8 cellular contexts compared by ENCODE assay signal in the genomic region with DNA sequence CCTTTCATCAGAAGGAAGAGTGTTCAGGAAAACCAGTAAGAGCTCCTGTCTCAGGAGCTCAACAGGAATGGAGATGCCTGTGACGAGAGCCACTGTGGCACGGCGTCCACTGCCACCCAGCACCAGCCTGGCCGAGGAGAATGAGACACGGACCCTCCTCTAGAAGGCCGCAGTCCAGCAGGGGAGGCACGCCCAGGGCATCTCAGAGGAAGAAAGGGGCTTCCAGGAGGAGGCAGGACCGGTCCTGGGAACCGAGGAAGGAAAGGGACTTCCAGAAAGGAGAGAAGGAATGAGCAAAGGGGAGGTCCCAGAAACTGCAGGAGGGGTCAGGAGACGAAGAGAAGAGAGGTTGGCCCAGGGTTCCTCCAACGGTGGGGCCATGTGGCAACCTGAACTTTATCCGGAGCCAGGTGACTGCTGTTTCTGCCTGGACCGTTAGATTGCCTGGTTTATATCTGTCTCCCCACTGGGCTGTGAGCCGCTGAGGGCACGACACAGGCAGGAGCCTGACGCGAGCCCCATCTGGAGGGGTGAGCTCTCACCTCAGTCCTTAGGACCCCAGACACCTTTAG. TPM values are rescaled to one million over a fixed set of nuclear protein-coding genes. Genes with fewer than 3 reads are reported as not detected.
DNase-seq lines count a peak whose midpoint lies in the region; ATAC-seq, FAIRE-seq and TF ChIP-seq lines count a peak whose summit lies in the region.

No MANE protein-coding gene starts in this region.

- 65% methylated on average over 17 of the region's 17 CpGs; no CpG with 5 or more reads in 1 of the 2 experiments for WGBS in H1 (ENCODE audit: extremely low coverage in 1 of 2, insufficient coverage in 1 of 2, insufficient read length in 1 of 2, insufficient replicate concordance in 2 of 2, low coverage in 1 of 2, low lambda C conversion rate in 2 of 2, missing lambda C conversion rate in 1 of 2), 2 experiments
- 25 to 27% methylated on average over 17 of the region's 17 CpGs for WGBS in pancreas, 2 donors

- no peaks in the 10 kb centered on the region for H3K79me1 ChIP-seq in H1 (ENCODE audit: low read depth, low read length)

- peak overlapping the region; percentile 35; the same call in 1 of the 2 replicates for H2BK20ac ChIP-seq in H1 (ENCODE audit: low read length)

- intact Hi-C loops in pancreas (cut with DNase I), result loop anchor here in 2 of 3 donors (10.0 kb wide), 2 partner anchors 770 to 780 kb away; a partner anchor contains a TSS

- H3K4me1 ChIP-seq in CD4-positive, CD25-positive, alpha-beta regulatory T cell (ENCODE audit: control insufficient read depth, insufficient read depth, low read length, poor library complexity, severe bottlenecking), result peaks cover 31% of the 10 kb centered on the region
- H3K4me1 ChIP-seq in OCI-LY3 (ENCODE audit: low read length), result peaks cover 11% of the 10 kb centered on the region
- peaks cover 0 to 10% (median 3%) of the 10 kb centered on the region in 4 experiments; a peak in 4 of 7 replicates for H3K4me1 ChIP-seq in H1 (replicated peaks in 1 of 4; ENCODE audit: control insufficient read depth in 3 of 4, insufficient read depth in 4 of 4, low read length in 3 of 4)
- no peaks in the 10 kb centered on the region for H3K4me1 ChIP-seq in pancreas

- H2BK120ac ChIP-seq in H1 (replicated peaks; ENCODE audit: low read depth, low read length), result no peak overlapping the region

- peak; percentile 18 to 40 for ATAC-seq in CD4-positive, CD25-positive, alpha-beta regulatory T cell (ENCODE audit: low read depth in 2 of 2)
- ATAC-seq in GM21619 (IDR thresholded peaks at IDR 0.05; ENCODE audit: unreplicated experiment) (peak; percentile 25), pancreas (peak; percentile 33 to 65 (median 52))

- H2BK12ac ChIP-seq in H1 (ENCODE audit: low read depth, low read length), result 0 out of 2 replicates have a peak overlapping the region, but pooled peaks have one; percentile 29

- no peak overlapping the region for H3K4ac ChIP-seq in H1 (replicated peaks; ENCODE audit: insufficient read length, low read depth, low read length)

- H2AFZ ChIP-seq in OCI-LY3 (ENCODE audit: low read depth, low read length) (no peak overlapping the region), H1 (ENCODE audit: low read length) (peak overlapping the region; percentile 55; the same call in 1 of the 2 replicates)

- H4K91ac ChIP-seq in H1 (replicated peaks; ENCODE audit: insufficient read length, low read length), result no peak overlapping the region

- TF ChIP-seq CTCF in OCI-LY3 (IDR thresholded peaks at IDR 0.05; ENCODE audit: low read depth, low read length), result no peak
- TF ChIP-seq CTCF in H1 (IDR thresholded peaks at IDR 0.05; ENCODE audit: control extremely low read depth in 1 of 3, insufficient read depth in 1 of 3, low read depth in 1 of 3, low read length in 3 of 3), result no peak
- TF ChIP-seq CTCF in pancreas (IDR thresholded peaks at IDR 0.05), result no peak

- no peak for TF ChIP-seq EP300 in H1 (IDR thresholded peaks at IDR 0.05; ENCODE audit: borderline replicate concordance in 1 of 2, low read depth in 2 of 2, low read length in 2 of 2)

- peaks cover 0 to 30% (median 15%) of the 10 kb centered on the region in 4 donors for H3K4me1 Mint-ChIP-seq in CD4-positive, CD25-positive, alpha-beta regulatory T cell

- no peaks in the 10 kb centered on the region for H3K36me3 ChIP-seq in CD4-positive, CD25-positive, alpha-beta regulatory T cell (ENCODE audit: control insufficient read depth, insufficient read depth, low read length)
- H3K36me3 ChIP-seq in OCI-LY3 (replicated peaks; ENCODE audit: low read depth, low read length), result no peaks in the 10 kb centered on the region
- no peaks in the 10 kb centered on the region for H3K36me3 ChIP-seq in H1 (ENCODE audit: control insufficient read depth in 2 of 4, insufficient read depth in 4 of 4, low read length in 3 of 4)
- no peaks in the 10 kb centered on the region for H3K36me3 ChIP-seq in pancreas

- CTCF ChIA-PET in H1 (lab: Charles Lee; ENCODE audit: partially characterized antibody), result interaction anchor here (0.6 to 7.5 kb wide), 48 partner anchors 8 to 702 kb away, joined by 3 to 114 read pairs (median 5); a partner anchor contains a TSS

- no peak for DNase-seq in CD4-positive, CD25-positive, alpha-beta regulatory T cell
- DNase-seq in H1 (ENCODE audit: low read depth in 1 of 2, low spot score in 2 of 2), result no peak
- peak in 2 of 6 donors; percentile 34 to 57 for DNase-seq in pancreas
- no peak for DNase-seq in SKM-1 treated with dmso at 0.1 percent for 144 hours (lab: John Stamatoyannopoulos, UW; ENCODE audit: unreplicated experiment)
- no peak for DNase-seq in NCI-H1092 treated with DMSO at 0.1 percent for 48 hours (lab: John Stamatoyannopoulos, UW)
- no peak for DNase-seq in mucosa of gallbladder (ENCODE audit: low spot score)

- H3K23ac ChIP-seq in H1 (ENCODE audit: insufficient read length), result no peak overlapping the region

- no peak for TF ChIP-seq RAD21 in H1 (IDR thresholded peaks at IDR 0.05 in 1 of 2, conservative IDR thresholded peaks at IDR 0.05 in 1 of 2; ENCODE audit: low read depth in 2 of 2, low read length in 2 of 2)

- no peak overlapping the region for H4K5ac ChIP-seq in H1 (ENCODE audit: insufficient read length, low read depth, low read length)

- FAIRE-seq in H1 (lab: Jason Lieb, UNC), result no peak
- FAIRE-seq in pancreas (lab: Jason Lieb, UNC), result no peak

- no peaks in the 10 kb centered on the region; the same call in 1 of the 2 replicates for H3K23me2 ChIP-seq in H1 (ENCODE audit: low read depth, low read length)

- H4K20me1 ChIP-seq in OCI-LY3 (ENCODE audit: insufficient read depth, low read length), result no peaks in the 10 kb centered on the region
- H4K20me1 ChIP-seq in H1 (replicated peaks in 1 of 2; ENCODE audit: control insufficient read depth in 1 of 2, insufficient read depth in 2 of 2, low read length in 2 of 2), result no peaks in the 10 kb centered on the region

- H3K4me2 ChIP-seq in OCI-LY3 (ENCODE audit: low read length) (peak overlapping the region; percentile 99), H1 (ENCODE audit: insufficient read depth in 1 of 2, low read depth in 2 of 2, low read length in 2 of 2) (peak overlapping the region; percentile 21 to 81; a peak in 1 of 4 replicates)

- peak overlapping the region; percentile 63; the same call in 1 of the 2 replicates for H4K8ac ChIP-seq in H1 (ENCODE audit: extremely low read depth, insufficient read depth, low read length)

- no peak overlapping the region for H2BK5ac ChIP-seq in H1 (ENCODE audit: low read depth, low read length)

- no peaks in the 10 kb centered on the region for H3K9me3 ChIP-seq in CD4-positive, CD25-positive, alpha-beta regulatory T cell (ENCODE audit: control insufficient read depth in 2 of 2, low read length in 2 of 2)
- H3K9me3 ChIP-seq in OCI-LY3 (ENCODE audit: insufficient read depth, low read length), result no peaks in the 10 kb centered on the region
- no peaks in the 10 kb centered on the region for H3K9me3 ChIP-seq in H1 (ENCODE audit: insufficient read depth in 2 of 2, low read depth in 1 of 2, low read length in 1 of 2)
- no peaks in the 10 kb centered on the region for H3K9me3 ChIP-seq in pancreas

- H3K4me3 Mint-ChIP-seq in CD4-positive, CD25-positive, alpha-beta regulatory T cell, result peak overlapping the region; percentile 90 to 98 (median 91)

- H3K4me3 ChIP-seq in CD4-positive, CD25-positive, alpha-beta regulatory T cell (ENCODE audit: low read depth, low read length), result peak overlapping the region; percentile 79
- H3K4me3 ChIP-seq in OCI-LY3 (ENCODE audit: low read length) (peak overlapping the region; percentile 83), H1 (ENCODE audit: extremely low read depth in 1 of 4, insufficient read depth in 2 of 4, low read depth in 3 of 4, low read length in 4 of 4) (0 out of 8 replicates have a peak overlapping the region, but pooled peaks of 1 of the 4 experiments have one; percentile 55), pancreas (peak overlapping the region in 1 of 4 donors; percentile 39)

- no peaks in the 10 kb centered on the region for H3K36me3 Mint-ChIP-seq in CD4-positive, CD25-positive, alpha-beta regulatory T cell

- H3K18ac ChIP-seq in H1 (ENCODE audit: extremely low read depth, low read length), result no peak overlapping the region

- peaks cover 10% of the 10 kb centered on the region for H3K27me3 Mint-ChIP-seq in CD4-positive, CD25-positive, alpha-beta regulatory T cell

- H3K56ac ChIP-seq in H1 (replicated peaks; ENCODE audit: insufficient read length, low read depth, low read length), result no peak overlapping the region

- POLR2A ChIA-PET in H1 (lab: Charles Lee; ENCODE audit: partially characterized antibody), result interaction anchor here (0.9 to 2.2 kb wide), 5 partner anchors 9 to 435 kb away, joined by 4 to 10 read pairs (median 7); a partner anchor contains a TSS

- H3K14ac ChIP-seq in H1 (ENCODE audit: insufficient read length), result no peak overlapping the region

- H2BK15ac ChIP-seq in H1 (ENCODE audit: low read length), result no peak overlapping the region

- H3K79me2 ChIP-seq in OCI-LY3 (ENCODE audit: low read length), result no peaks in the 10 kb centered on the region
- no peaks in the 10 kb centered on the region for H3K79me2 ChIP-seq in H1 (ENCODE audit: control insufficient read depth in 1 of 2, insufficient read depth in 2 of 2, low read length in 2 of 2)

- H3K9me3 Mint-ChIP-seq in CD4-positive, CD25-positive, alpha-beta regulatory T cell, result peaks cover 0 to 2% (median 0%) of the 10 kb centered on the region in 7 donors

- no peaks in the 10 kb centered on the region for H3K27me3 ChIP-seq in CD4-positive, CD25-positive, alpha-beta regulatory T cell (ENCODE audit: control insufficient read depth, insufficient read depth, low read length)
- H3K27me3 ChIP-seq in OCI-LY3 (ENCODE audit: low read depth, low read length), result peaks cover 32% of the 10 kb centered on the region
- peaks cover 0 to 9% (median 1%) of the 10 kb centered on the region in 4 experiments; a peak in 3 of 7 replicates for H3K27me3 ChIP-seq in H1 (replicated peaks in 1 of 4; ENCODE audit: control insufficient read depth in 3 of 4, extremely low read depth in 1 of 4, insufficient read depth in 3 of 4, low read length in 3 of 4)
- no peaks in the 10 kb centered on the region for H3K27me3 ChIP-seq in pancreas

- H2AK5ac ChIP-seq in H1 (ENCODE audit: low read depth, low read length), result no peak overlapping the region

- no peak overlapping the region for H3K27ac ChIP-seq in CD4-positive, CD25-positive, alpha-beta regulatory T cell (ENCODE audit: insufficient read depth, low read length, poor library complexity, severe bottlenecking)
- H3K27ac ChIP-seq in OCI-LY3 (ENCODE audit: low read length) (no peak overlapping the region), H1 (ENCODE audit: low read depth, low read length) (no peak overlapping the region), pancreas (no peak overlapping the region)

- H3K9ac ChIP-seq in OCI-LY3 (ENCODE audit: low read length) (no peak overlapping the region), H1 (replicated peaks in 1 of 4; ENCODE audit: extremely low read depth in 1 of 4, low read depth in 3 of 4, low read length in 3 of 4) (no peak overlapping the region)

- peak overlapping the region in 2 of 3 donors; percentile 26 to 89 for H3K27ac Mint-ChIP-seq in CD4-positive, CD25-positive, alpha-beta regulatory T cell

- TF ChIP-seq POLR2A in H1 (IDR thresholded peaks at IDR 0.05; ENCODE audit: control extremely low read depth in 1 of 2, low read depth in 2 of 2, low read length in 2 of 2), result no peak

RNA-seq across cellular contexts. Expression of a gene that starts 26.8 kb away (rescaled TPM):
- 0.39 TPM for total RNA-seq in CD4-positive, CD25-positive, alpha-beta regulatory T cell
- under 1 TPM in 1 of 4 donors, not detected in 3; 0.12 TPM for polyA plus RNA-seq in CD4-positive, CD25-positive, alpha-beta regulatory T cell
- 2.5 and 3.2 TPM in 2 replicates for total RNA-seq in H1 (2021; fragmentation: NEBNext Ultra II Directional; extraction: Animal tissue kit (Norgen Biotek cat#: 25700))
- 1.5 and 1.8 TPM in 2 replicates for polyA plus RNA-seq in H1 (2011; rRNA removed)
- 3.0 TPM for polyA plus RNA-seq in H1 (2011; cell fraction: cytosol; rRNA removed)
- polyA plus RNA-seq in H1 (2011; cell fraction: nucleus; rRNA removed), result 3.6 TPM
- polyA plus RNA-seq in H1 (2012, experiment 1 of 2), result 2.6 to 3.5 TPM (median 3.2 TPM) in 4 replicates
- polyA plus RNA-seq in H1 (2012, experiment 2 of 2), result 1.8 TPM
- polyA plus RNA-seq in H1 (2013, experiment 1 of 2), result 2.4 TPM
- polyA plus RNA-seq in H1 (2013, experiment 2 of 2), result 2.2 TPM
- 1.7 and 2.7 TPM in 2 replicates for polyA minus RNA-seq in H1 (2011; rRNA and poly(A)+ RNA removed)
- polyA minus RNA-seq in H1 (2011; cell fraction: cytosol; rRNA and poly(A)+ RNA removed), result 1.7 TPM
- polyA minus RNA-seq in H1 (2011; cell fraction: nucleus; rRNA and poly(A)+ RNA removed), result 2.6 TPM
- total RNA-seq in pancreas, result 1 to 10 TPM in 4 of 6 donors, under 1 TPM in 2; 0.81 to 1.8 (median 1.4) TPM
- polyA plus RNA-seq in pancreas, result 1 to 10 TPM; 1.0 to 2.0 TPM
- 1.2 TPM for total RNA-seq in mucosa of gallbladder
